Comparison of ENCODE assay signal across 1 cellular context in the genomic region with DNA sequence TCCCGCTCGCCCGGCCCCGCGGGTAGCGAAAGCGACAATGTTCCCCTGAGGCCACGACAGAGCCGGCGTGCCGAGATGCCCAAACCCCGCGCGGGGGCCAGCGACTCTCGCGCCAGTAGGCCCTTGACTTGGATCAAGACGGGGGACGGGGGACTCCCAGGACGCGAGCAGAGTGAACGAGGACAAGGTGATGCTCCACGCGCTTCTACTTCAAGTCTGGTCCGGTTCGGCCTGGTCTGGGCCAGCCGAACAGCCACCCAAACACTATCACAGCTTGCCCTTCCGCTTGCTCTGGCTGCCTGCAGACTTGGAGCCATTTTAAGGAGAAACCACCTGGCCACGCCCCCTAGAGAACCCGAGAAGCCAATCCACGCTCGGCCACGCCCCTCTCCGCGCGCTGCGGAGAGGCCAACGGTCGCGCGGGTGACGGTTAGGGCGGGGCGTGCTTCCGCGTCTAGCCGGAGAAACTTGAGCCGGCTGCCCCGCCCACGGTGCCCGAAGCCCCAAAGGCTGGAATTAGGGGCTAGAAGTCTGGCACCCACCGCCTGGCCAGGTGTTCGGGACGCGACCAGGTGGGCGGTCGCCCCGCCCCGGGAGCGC.
TF ChIP-seq lines count a peak whose summit lies in the region.

No MANE protein-coding gene starts in this region.

TF ChIP-seq in HCT116, 20 proteins besides CTCF, POLR2A, EP300 and RAD21 (continued from another document):
- TF ChIP-seq CEBPB (IDR thresholded peaks at IDR 0.05; ENCODE audit: low read depth) (no peak), SRF (IDR thresholded peaks at IDR 0.05; ENCODE audit: low read depth) (no peak), FOSL1 (IDR thresholded peaks at IDR 0.05; ENCODE audit: low read depth) (no peak), YY1 (IDR thresholded peaks at IDR 0.05; ENCODE audit: extremely low read depth, insufficient replicate concordance, low read depth, low read length) (peak; percentile 75), JUND (IDR thresholded peaks at IDR 0.05) (no peak), SIN3A (IDR thresholded peaks at IDR 0.05; ENCODE audit: low read depth) (no peak), ZNF274 (IDR thresholded peaks at IDR 0.05; ENCODE audit: low read depth, low read length) (no peak), MAX (IDR thresholded peaks at IDR 0.05) (no peak), TCF7L2 (IDR thresholded peaks at IDR 0.05; ENCODE audit: borderline replicate concordance, extremely low read depth, insufficient read depth, insufficient read length) (no peak), ZFX (IDR thresholded peaks at IDR 0.05) (peak; percentile 97), SP1 (IDR thresholded peaks at IDR 0.05; ENCODE audit: low read depth) (no peak)
- TF ChIP-seq, protein P1, sequence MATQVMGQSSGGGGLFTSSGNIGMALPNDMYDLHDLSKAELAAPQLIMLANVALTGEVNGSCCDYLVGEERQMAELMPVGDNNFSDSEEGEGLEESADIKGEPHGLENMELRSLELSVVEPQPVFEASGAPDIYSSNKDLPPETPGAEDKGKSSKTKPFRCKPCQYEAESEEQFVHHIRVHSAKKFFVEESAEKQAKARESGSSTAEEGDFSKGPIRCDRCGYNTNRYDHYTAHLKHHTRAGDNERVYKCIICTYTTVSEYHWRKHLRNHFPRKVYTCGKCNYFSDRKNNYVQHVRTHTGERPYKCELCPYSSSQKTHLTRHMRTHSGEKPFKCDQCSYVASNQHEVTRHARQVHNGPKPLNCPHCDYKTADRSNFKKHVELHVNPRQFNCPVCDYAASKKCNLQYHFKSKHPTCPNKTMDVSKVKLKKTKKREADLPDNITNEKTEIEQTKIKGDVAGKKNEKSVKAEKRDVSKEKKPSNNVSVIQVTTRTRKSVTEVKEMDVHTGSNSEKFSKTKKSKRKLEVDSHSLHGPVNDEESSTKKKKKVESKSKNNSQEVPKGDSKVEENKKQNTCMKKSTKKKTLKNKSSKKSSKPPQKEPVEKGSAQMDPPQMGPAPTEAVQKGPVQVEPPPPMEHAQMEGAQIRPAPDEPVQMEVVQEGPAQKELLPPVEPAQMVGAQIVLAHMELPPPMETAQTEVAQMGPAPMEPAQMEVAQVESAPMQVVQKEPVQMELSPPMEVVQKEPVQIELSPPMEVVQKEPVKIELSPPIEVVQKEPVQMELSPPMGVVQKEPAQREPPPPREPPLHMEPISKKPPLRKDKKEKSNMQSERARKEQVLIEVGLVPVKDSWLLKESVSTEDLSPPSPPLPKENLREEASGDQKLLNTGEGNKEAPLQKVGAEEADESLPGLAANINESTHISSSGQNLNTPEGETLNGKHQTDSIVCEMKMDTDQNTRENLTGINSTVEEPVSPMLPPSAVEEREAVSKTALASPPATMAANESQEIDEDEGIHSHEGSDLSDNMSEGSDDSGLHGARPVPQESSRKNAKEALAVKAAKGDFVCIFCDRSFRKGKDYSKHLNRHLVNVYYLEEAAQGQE (IDR thresholded peaks at IDR 0.05; ENCODE audit: low read depth): no peak
